ENCODE assay signal across 10 cellular contexts in the genomic region with DNA sequence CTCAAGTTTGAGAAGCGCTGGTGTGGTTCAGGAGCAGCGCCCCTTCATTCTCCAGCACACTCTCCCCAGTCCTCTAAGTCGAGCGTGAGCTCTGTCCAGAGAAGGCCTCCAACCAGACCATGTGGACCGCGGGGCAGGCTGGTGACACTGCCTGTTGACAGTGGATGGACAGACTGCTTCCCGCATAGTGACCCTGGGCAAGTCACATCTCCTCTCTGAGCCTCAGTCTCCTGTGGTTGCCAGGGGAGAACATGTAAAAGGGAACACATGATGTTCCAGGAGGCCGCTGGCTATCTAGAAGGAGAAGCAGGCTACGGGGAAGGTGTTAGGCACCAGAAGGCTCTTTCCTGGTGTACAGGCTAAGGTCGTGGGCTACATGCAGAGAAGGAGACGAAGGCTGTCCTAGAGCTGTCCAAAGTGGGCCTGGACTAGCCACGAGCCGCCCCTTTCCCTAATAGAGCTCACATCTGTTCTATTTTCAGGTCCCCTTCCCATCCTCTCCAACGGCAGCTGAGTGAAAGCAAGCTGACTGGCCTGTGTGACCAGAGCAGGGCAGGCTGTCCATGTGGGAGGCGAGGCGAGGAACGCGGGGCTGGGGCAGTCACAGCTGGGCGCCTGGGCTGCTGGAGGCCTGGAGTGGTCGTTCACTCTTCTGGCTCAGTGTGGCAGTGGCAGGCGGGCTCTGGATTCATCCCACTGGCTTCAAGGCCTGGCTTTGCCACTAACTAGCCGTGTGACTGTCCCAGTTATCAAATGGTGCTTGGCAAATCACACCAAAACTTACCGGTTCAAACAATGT. TPM values are rescaled to one million over a fixed set of nuclear protein-coding genes. Genes with fewer than 3 reads are reported as not detected.
DNase-seq lines count a peak whose midpoint lies in the region; ATAC-seq and TF ChIP-seq lines count a peak whose summit lies in the region.
"Had no signal": no experiment of that assay in that cellular context is flagged by ENCODE, and none has a peak within 500 bp of the region (broad histone marks: within the 10 kb centered on the region; RNA-seq: fewer than 3 reads in every experiment).

No MANE protein-coding gene starts in this region.

- H3K4me3 ChIP-seq in ascending aorta (no peak overlapping the region), thymus (ENCODE audit: low read length) (no peak overlapping the region)
- H3K4me3 ChIP-seq: SK-N-MC had no signal

- H3K27ac Mint-ChIP-seq in activated T-cell treated with anti-CD3 and anti-CD28 coated beads, Interleukin-2, amount 50 U/mL, for 72 hours: peak overlapping the region; percentile 97

- no peaks in the 10 kb centered on the region for H3K27me3 Mint-ChIP-seq in activated T-cell treated with anti-CD3 and anti-CD28 coated beads, Interleukin-2, amount 50 U/mL, for 72 hours (ENCODE audit: low read depth)

- peaks cover 5% of the 10 kb centered on the region in 2 donors for H3K36me3 Mint-ChIP-seq in activated T-cell treated with anti-CD3 and anti-CD28 coated beads, Interleukin-2, amount 50 U/mL, for 72 hours (ENCODE audit: insufficient read depth in 2 of 2)

- H3K4me1 Mint-ChIP-seq in activated T-cell treated with anti-CD3 and anti-CD28 coated beads, Interleukin-2, amount 50 U/mL, for 72 hours (ENCODE audit: low read depth): peaks cover 71% of the 10 kb centered on the region

- intact Hi-C loops in ascending aorta (cut with DNase I): loop anchor here (10.0 kb wide), 2 partner anchors 365 to 525 kb away; no protein-coding TSS in a partner anchor

- H3K9me3 ChIP-seq in ascending aorta (no peaks in the 10 kb centered on the region), thymus (ENCODE audit: control insufficient read depth) (peaks cover 1% of the 10 kb centered on the region)

- peak overlapping the region; percentile 84 to 89 for H3K4me3 Mint-ChIP-seq in activated T-cell treated with anti-CD3 and anti-CD28 coated beads, Interleukin-2, amount 50 U/mL, for 72 hours

- H3K27ac ChIP-seq in ascending aorta: no peak overlapping the region
- H3K27ac ChIP-seq in thymus (ENCODE audit: low read depth): peak overlapping the region; percentile 75
- H3K27ac ChIP-seq: SK-N-MC had no signal

- H3K27me3 ChIP-seq in ascending aorta: no peaks in the 10 kb centered on the region
- H3K27me3 ChIP-seq in thymus (ENCODE audit: control insufficient read depth, insufficient read depth): no peaks in the 10 kb centered on the region

- H3K36me3 ChIP-seq in ascending aorta (no peaks in the 10 kb centered on the region), thymus (ENCODE audit: control insufficient read depth, insufficient read depth) (peaks cover 85% of the 10 kb centered on the region)

- no peak for ATAC-seq in activated T-cell treated with anti-CD3 and anti-CD28 coated beads, Interleukin-2, amount 50 U/mL, for 72 hours (replicated peaks in 1 of 2)

- TF ChIP-seq CTCF in ascending aorta (IDR thresholded peaks at IDR 0.05): no peak

- WGBS in thymus: 89% methylated on average over 23 of the region's 23 CpGs

- DNase-seq in activated T-cell treated with anti-CD3 and anti-CD28 coated beads, Interleukin-2, amount 50 U/mL, for 72 hours: no peak
- DNase-seq in activated T-cell treated with anti-CD3 and anti-CD28 coated beads, Interleukin-2, amount 50 U/mL, for 48 hours: no peak
- DNase-seq in ascending aorta (ENCODE audit: low spot score in 2 of 2) (peak; percentile 3 to 59), mesenteric fat pad (ENCODE audit: low spot score) (peak; percentile 74), NCI-H146 treated with DMSO at 0.1 percent for 48 hours (lab: John Stamatoyannopoulos, UW; ENCODE audit: unreplicated experiment) (no peak), HK-2 (ENCODE audit: unreplicated experiment) (no peak), NCI-H2081 treated with DMSO at 0.1 percent for 48 hours (lab: John Stamatoyannopoulos, UW) (no peak)
- DNase-seq: NCI-H2029 had no signal

- H3K4me1 ChIP-seq in ascending aorta (no peaks in the 10 kb centered on the region), thymus (ENCODE audit: control insufficient read depth, insufficient read depth, low read length) (peaks cover 7% of the 10 kb centered on the region)

- H3K9me3 Mint-ChIP-seq in activated T-cell treated with anti-CD3 and anti-CD28 coated beads, Interleukin-2, amount 50 U/mL, for 72 hours: no peaks in the 10 kb centered on the region

RNA-seq across cellular contexts. Expression of gene ISG20, which starts 11.1 kb away (rescaled TPM):
- 100 to 1,000 TPM; 102 to 215 TPM for total RNA-seq in activated T-cell treated with anti-CD3 and anti-CD28 coated beads, Interleukin-2, amount 50 U/mL, for 72 hours
- total RNA-seq in ascending aorta (5.3 TPM), mesenteric fat pad (16.2 TPM)
- 272 TPM for polyA plus RNA-seq in thymus

RNA-seq across cellular contexts. Expression of gene AEN, which starts 28.8 kb away (rescaled TPM):
- 100 to 1,000 TPM in 1 of 2 donors, 10 to 100 TPM in 1; 99.4 to 155 TPM for total RNA-seq in activated T-cell treated with anti-CD3 and anti-CD28 coated beads, Interleukin-2, amount 50 U/mL, for 72 hours
- total RNA-seq in ascending aorta (13.5 TPM), mesenteric fat pad (23.3 TPM)
- 14.1 TPM for polyA plus RNA-seq in thymus

Comparison
In these comparisons a context has a peak if more than half of its experiments do, and no peak if none do; other contexts are left out.
1. DNase-seq: peak in ascending aorta (2 of 2) and mesenteric fat pad (single experiment); none in activated T-cell treated with anti-CD3 and anti-CD28 coated beads, Interleukin-2, amount 50 U/mL, for 72 hours (0 of 2), activated T-cell treated with anti-CD3 and anti-CD28 coated beads, Interleukin-2, amount 50 U/mL, for 48 hours (0 of 2), NCI-H146 treated with DMSO at 0.1 percent for 48 hours (single experiment), HK-2 (single experiment) and NCI-H2081 treated with DMSO at 0.1 percent for 48 hours (single experiment).